In the genomic region with DNA sequence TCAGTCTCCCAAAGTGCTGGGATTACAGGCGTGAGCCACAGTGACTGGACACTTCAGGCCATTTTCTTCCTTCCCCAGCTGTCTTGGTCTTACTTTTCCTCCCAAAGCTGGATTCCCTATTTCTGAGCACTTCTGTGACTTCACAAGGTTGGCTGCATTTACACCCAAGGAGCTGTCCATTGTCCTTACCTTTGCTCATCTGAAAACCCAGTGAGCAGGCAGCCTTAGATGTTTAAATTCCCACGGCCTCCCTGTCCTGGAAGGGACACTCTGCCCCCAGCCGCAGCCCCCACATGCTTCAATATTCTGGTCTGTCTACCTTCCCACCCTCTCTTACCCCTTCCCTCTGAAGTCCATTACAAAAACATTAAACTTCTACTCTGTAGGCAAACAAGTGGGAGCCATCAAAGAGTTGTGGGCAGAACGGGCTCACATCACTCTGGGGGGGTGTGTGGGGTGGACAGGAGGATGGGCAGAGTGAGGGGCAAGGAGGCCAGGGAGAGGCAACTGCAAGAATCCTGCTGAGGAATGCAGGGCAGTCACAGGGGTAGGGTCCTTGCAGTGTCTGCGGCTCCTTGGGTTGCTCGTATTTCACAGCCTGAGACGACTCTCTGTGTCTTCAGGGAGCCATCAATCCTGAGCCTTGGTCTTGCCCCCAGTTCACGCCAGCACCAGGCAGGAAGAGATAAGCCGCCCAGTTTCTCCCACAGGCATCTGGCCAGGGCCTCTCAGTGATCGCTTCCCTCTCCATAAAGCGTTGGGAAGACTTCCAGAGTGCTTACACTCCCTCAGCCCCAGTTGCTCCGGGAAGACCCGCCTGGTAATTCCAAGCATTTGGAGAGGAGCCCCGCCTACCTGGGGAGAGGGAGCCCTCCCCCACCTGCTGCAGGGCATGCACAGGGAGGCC, we compare ENCODE assay signal across 11 cellular contexts.
DNase-seq lines count a peak whose midpoint lies in the region; ATAC-seq and TF ChIP-seq lines count a peak whose summit lies in the region.
"Had no signal": no experiment of that assay in that cellular context is flagged by ENCODE, and none has a peak within 500 bp of the region (broad histone marks: within the 10 kb centered on the region; RNA-seq: fewer than 3 reads in every experiment).

No MANE protein-coding gene starts in this region.

- H3K4me3 ChIP-seq in epithelial cell of esophagus (ENCODE audit: low read length) = no peak overlapping the region
- H3K4me3 ChIP-seq: skin epidermis had no signal

- no peak for TF ChIP-seq CTCF in epithelial cell of esophagus (IDR thresholded peaks at IDR 0.05; ENCODE audit: insufficient read depth, low read depth, low read length, missing control alignments)

- DNase-seq in ELF-1 (ENCODE audit: low read depth, low spot score) = peak; percentile 94
- DNase-seq in NCI-H2227 treated with DMSO at 0.1 percent for 48 hours (lab: John Stamatoyannopoulos, UW) = peak; percentile 61
- peak; percentile 50 for DNase-seq in epithelial cell of esophagus (ENCODE audit: low read depth)
- DNase-seq in non-pigmented ciliary epithelial cell (ENCODE audit: low read depth) = peak; percentile 11
- no peak for DNase-seq in COLO829 (ENCODE audit: low spot score)
- no peak for DNase-seq in GF-D8 (lab: John Stamatoyannopoulos, UW)
- DNase-seq: activated naive CD4-positive, alpha-beta T cell; SW 1271 had no signal

- ATAC-seq in HG02642 (IDR thresholded peaks at IDR 0.05; ENCODE audit: poor library complexity, unreplicated experiment) = no peak
- ATAC-seq in GM21528 (IDR thresholded peaks at IDR 0.05; ENCODE audit: low FRiP score, unreplicated experiment) = no peak

Comparison
In these comparisons a context has a peak if more than half of its experiments do, and no peak if none do; other contexts are left out.
1. DNase-seq: peak in ELF-1 (single experiment), NCI-H2227 treated with DMSO at 0.1 percent for 48 hours (single experiment), epithelial cell of esophagus (single experiment) and non-pigmented ciliary epithelial cell (single experiment); none in COLO829 (single experiment) and GF-D8 (single experiment).